16 cellular contexts compared by ENCODE assay signal in the genomic region with DNA sequence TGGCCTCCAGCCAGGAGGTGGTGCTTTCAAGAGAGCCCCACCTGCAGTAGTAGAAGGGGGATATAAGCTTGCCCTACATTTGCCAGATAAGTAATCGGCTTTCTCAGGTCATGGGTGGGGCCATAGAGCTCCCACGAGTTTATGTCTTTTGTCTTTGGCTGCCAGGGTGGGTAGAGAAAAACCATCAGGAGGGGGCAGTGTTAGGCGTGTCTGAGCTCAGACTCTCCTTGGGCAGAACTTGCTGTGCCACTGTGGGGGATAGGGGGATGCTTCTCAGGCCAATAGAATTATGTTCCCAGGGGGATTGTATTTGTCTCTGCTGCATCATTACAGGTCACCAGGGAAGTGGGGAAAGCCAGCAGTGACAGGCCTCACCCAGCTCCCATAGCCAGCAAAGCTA. TPM values are rescaled to one million over a fixed set of nuclear protein-coding genes. Genes with fewer than 3 reads are reported as not detected.
DNase-seq lines count a peak whose midpoint lies in the region; ATAC-seq, FAIRE-seq and TF ChIP-seq lines count a peak whose summit lies in the region.
"Had no signal": no experiment of that assay in that cellular context is flagged by ENCODE, and none has a peak within 500 bp of the region (broad histone marks: within the 10 kb centered on the region; RNA-seq: fewer than 3 reads in every experiment).

No MANE protein-coding gene starts in this region.

- H3K4me3 Mint-ChIP-seq in GM23338: no peak overlapping the region
- no peak overlapping the region for H3K4me3 Mint-ChIP-seq in activated T-helper 17 cell treated with anti-CD3 and anti-CD28 coated beads, Interleukin-2, amount 50 U/mL, for 72 hours
- H3K4me3 Mint-ChIP-seq: CD8-positive, alpha-beta T cell had no signal

- peak; percentile 41; the same call in 2 of the 3 replicates for ATAC-seq in GM23338
- no peak for ATAC-seq in K562
- ATAC-seq in activated T-helper 17 cell treated with anti-CD3 and anti-CD28 coated beads, Interleukin-2, amount 50 U/mL, for 72 hours (replicated peaks): no peak
- ATAC-seq: CD8-positive, alpha-beta T cell; HCT116 had no signal

- peaks cover 49% of the 10 kb centered on the region for H3K9me3 Mint-ChIP-seq in GM23338
- H3K9me3 Mint-ChIP-seq in activated T-helper 17 cell treated with anti-CD3 and anti-CD28 coated beads, Interleukin-2, amount 50 U/mL, for 72 hours: peaks cover 7% of the 10 kb centered on the region

- POLR2A ChIA-PET in K562 (lab: Yijun Ruan, JAX): interaction anchor here (1.0 to 1.2 kb wide), 2 partner anchors 12 to 196 kb away, joined by 3 to 4 read pairs; no protein-coding TSS in a partner anchor

- H3K36me3 Mint-ChIP-seq in GM23338 (ENCODE audit: low read depth): peaks cover 17% of the 10 kb centered on the region
- no peaks in the 10 kb centered on the region for H3K36me3 Mint-ChIP-seq in activated T-helper 17 cell treated with anti-CD3 and anti-CD28 coated beads, Interleukin-2, amount 50 U/mL, for 72 hours (ENCODE audit: low read depth)

- no TSS peak for BruUV-seq in K562 (replicated peaks; lab: Mats Ljungman, UMichigan)

- H3K9ac ChIP-seq in K562 (ENCODE audit: insufficient read depth in 1 of 2, low read depth in 2 of 2, low read length in 2 of 2): no peak overlapping the region

- H4K20me1 ChIP-seq in GM23338 (replicated peaks; ENCODE audit: insufficient read depth): no peaks in the 10 kb centered on the region
- no peaks in the 10 kb centered on the region for H4K20me1 ChIP-seq in K562 (replicated peaks; ENCODE audit: control insufficient read depth, insufficient read depth, low read length)

- TF ChIP-seq POLR2A in K562 (conservative IDR thresholded peaks at IDR 0.05): no peak

- H3K27me3 ChIP-seq in GM23338 (ENCODE audit: insufficient read depth) (no peaks in the 10 kb centered on the region), K562 (ENCODE audit: control insufficient read depth in 2 of 2, insufficient read depth in 2 of 2, low read length in 2 of 2) (no peaks in the 10 kb centered on the region)

- TF ChIP-seq RAD21 in K562 (CRISPR knock-in tag; conservative IDR thresholded peaks at IDR 0.05 in 1 of 2, IDR thresholded peaks at IDR 0.05 in 1 of 2): no peak

- in situ Hi-C loops in K562 (cut with MboI): no loop called here

- DNase-seq in D721Med (ENCODE audit: insufficient read length, low spot score) (no peak), GM23338 (ENCODE audit: low spot score) (peak; percentile 54), NCI-H82 (lab: John Stamatoyannopoulos, UW) (peak; percentile 80), K562 (ENCODE audit: extremely low read depth in 1 of 4, low spot score in 3 of 4) (no peak), DMS79 (lab: John Stamatoyannopoulos, UW) (no peak), NCI-H1930 (lab: John Stamatoyannopoulos, UW) (no peak)
- DNase-seq: CD8-positive, alpha-beta T cell; KG1; NCI-H1092; NCI-H187 treated with DMSO at 0.1 percent for 48 hours; NCI-H524 treated with DMSO at 0.1 percent for 48 hours; T-helper 9 cell had no signal

- H3K9me3 ChIP-seq in K562 (replicated peaks; ENCODE audit: control insufficient read depth, insufficient read depth, low read depth, low read length): 0 out of 2 replicates have a peak, but pooled peaks cover 3% of the 10 kb centered on the region

- no peak for TF ChIP-seq EP300 in K562 (IDR thresholded peaks at IDR 0.05; ENCODE audit: low read length)

- H3K4me3 ChIP-seq in GM23338 (no peak overlapping the region), K562 (no peak overlapping the region)

- peaks cover 4% of the 10 kb centered on the region; the same call in 1 of the 2 replicates for H3K9me2 ChIP-seq in GM23338 (ENCODE audit: insufficient read depth)

- whole genome bisulfite sequencing in K562 (ENCODE audit: insufficient coverage, low coverage, missing lambda C conversion rate): 4% methylated on average over 3 of the region's 3 CpGs

- no peaks in the 10 kb centered on the region; the same call in 1 of the 2 replicates for H3K36me3 ChIP-seq in GM23338 (ENCODE audit: insufficient read depth)
- H3K36me3 ChIP-seq in K562 (ENCODE audit: control insufficient read depth, insufficient read depth, low read length): no peaks in the 10 kb centered on the region

- no peaks in the 10 kb centered on the region for H3F3A ChIP-seq in GM23338 (replicated peaks; ENCODE audit: low read depth)

- H3K27me3 Mint-ChIP-seq in GM23338 (ENCODE audit: insufficient read depth, low read depth, poor library complexity): peaks cover 8% of the 10 kb centered on the region
- peaks cover 16% of the 10 kb centered on the region for H3K27me3 Mint-ChIP-seq in activated T-helper 17 cell treated with anti-CD3 and anti-CD28 coated beads, Interleukin-2, amount 50 U/mL, for 72 hours

- CTCF ChIA-PET in K562 (lab: Yijun Ruan, JAX; ENCODE audit: low intra/inter-chr PET ratio): no interaction called here

- H3K27ac Mint-ChIP-seq in GM23338: no peak overlapping the region
- H3K27ac Mint-ChIP-seq in activated T-helper 17 cell treated with anti-CD3 and anti-CD28 coated beads, Interleukin-2, amount 50 U/mL, for 72 hours: no peak overlapping the region
- H3K27ac Mint-ChIP-seq: CD8-positive, alpha-beta T cell had no signal

- H2AFZ ChIP-seq in GM23338 (peak overlapping the region; percentile 29; the same call in 1 of the 2 replicates), K562 (ENCODE audit: low read depth, low read length) (no peak overlapping the region)

- H3K79me2 ChIP-seq in GM23338 (replicated peaks; ENCODE audit: insufficient read depth) (no peaks in the 10 kb centered on the region), K562 (ENCODE audit: control insufficient read depth, insufficient read depth, low read length) (no peaks in the 10 kb centered on the region)

- H3K27ac ChIP-seq in GM23338 (ENCODE audit: low read depth) (no peak overlapping the region), K562 (ENCODE audit: extremely low read depth, low read depth, low read length) (no peak overlapping the region)
- H3K27ac ChIP-seq: HL-60 had no signal

- H3K4me2 ChIP-seq in GM23338 (no peak overlapping the region), K562 (ENCODE audit: insufficient read depth, low read length) (no peak overlapping the region)

- H3K4me1 ChIP-seq in GM23338 (ENCODE audit: insufficient read depth) (no peaks in the 10 kb centered on the region), K562 (replicated peaks in 1 of 2; ENCODE audit: control insufficient read depth in 2 of 2, insufficient read depth in 2 of 2, low read length in 2 of 2) (no peaks in the 10 kb centered on the region)

- no peak for FAIRE-seq in D721Med (lab: Jason Lieb, UNC)
- FAIRE-seq in K562 (lab: Jason Lieb, UNC): no peak

- intact Hi-C loops in K562 (cut with micrococcal nuclease): no loop called here

- H3K4me1 Mint-ChIP-seq in GM23338: peaks cover 2% of the 10 kb centered on the region; the same call in 1 of the 3 replicates
- peaks cover 11% of the 10 kb centered on the region for H3K4me1 Mint-ChIP-seq in activated T-helper 17 cell treated with anti-CD3 and anti-CD28 coated beads, Interleukin-2, amount 50 U/mL, for 72 hours

- no peaks in the 10 kb centered on the region for H3K9me1 ChIP-seq in K562 (ENCODE audit: control insufficient read depth, insufficient read depth, low read length)

- peak; percentile 18 for TF ChIP-seq CTCF in D721Med (IDR thresholded peaks at IDR 0.05; ENCODE audit: insufficient read depth, missing control alignments)
- peak; percentile 45 to 64 for TF ChIP-seq CTCF in GM23338 (conservative IDR thresholded peaks at IDR 0.05; ENCODE audit: low read depth in 2 of 2)
- no peak for TF ChIP-seq CTCF in K562 (IDR thresholded peaks at IDR 0.05 in 2 of 3, conservative IDR thresholded peaks at IDR 0.05 in 1 of 3; ENCODE audit: insufficient read depth in 2 of 3, low read depth in 1 of 3, low read length in 3 of 3)

RNA-seq across cellular contexts. Expression of a gene that starts 12.3 kb away (rescaled TPM):
- 23.1 and 35.0 TPM in 2 replicates for total RNA-seq in GM23338 (2014; rRNA removed; shearing (Covaris generic))
- polyA plus RNA-seq in GM23338 (2016; fragmentation: Nextera tagmentation; extraction: Ambion mirVana): 134 and 140 TPM in 2 replicates
- total RNA-seq in K562 (2011; cell fraction: chromatin; rRNA removed; ENCODE audit: low replicate concordance): 17.1 and 29.5 TPM in 2 replicates
- total RNA-seq in K562 (2011; cell fraction: nucleolus; rRNA removed): 17.8 and 19.7 TPM in 2 replicates
- total RNA-seq in K562 (2011; cell fraction: nucleoplasm; rRNA removed): 27.8 and 29.4 TPM in 2 replicates
- 70.3 and 81.1 TPM in 2 replicates for total RNA-seq in K562 (2014; rRNA removed)
- 205 and 227 TPM in 2 replicates for total RNA-seq in K562 (2014; rRNA removed; fragmentation: Illumina TruSeq; extraction: Trizol)
- 122 and 132 TPM in 2 replicates for total RNA-seq in K562 (2015; rRNA removed; fragmentation: Illumina TruSeq; extraction: Trizol)
- 106 and 109 TPM in 2 replicates for total RNA-seq in K562 (2021)
- polyA plus RNA-seq in K562 (2011; rRNA removed): 170 and 187 TPM in 2 replicates
- 15.4 and 35.1 TPM in 2 replicates for polyA plus RNA-seq in K562 (2011; cell fraction: cytosol; rRNA removed)
- polyA plus RNA-seq in K562 (2011; cell fraction: nucleus; rRNA removed): 21.0 and 54.5 TPM in 2 replicates
- 140 and 201 TPM in 2 replicates for polyA plus RNA-seq in K562 (2012)
- polyA plus RNA-seq in K562 (2014; fragmentation: Illumina TruSeq; extraction: Trizol): 149 and 204 TPM in 2 replicates
- 100 to 1,000 TPM; 395 to 442 TPM for polyA plus RNA-seq in K562 (2014; fragmentation: Nextera tagmentation; extraction: Ambion mirVana)
- polyA plus RNA-seq in K562 (2014; rRNA removed): 109 and 123 TPM in 2 replicates
- 64.9 and 102 TPM in 2 replicates for polyA minus RNA-seq in K562 (2011; rRNA and poly(A)+ RNA removed)
- 15.6 and 19.8 TPM in 2 replicates for polyA minus RNA-seq in K562 (2011; cell fraction: cytosol; rRNA and poly(A)+ RNA removed)
- polyA minus RNA-seq in K562 (2011; cell fraction: nucleus; rRNA and poly(A)+ RNA removed): 7.7 and 18.4 TPM in 2 replicates
- 10 to 100 TPM; 53.6 to 87.4 TPM for total RNA-seq in activated T-helper 17 cell treated with anti-CD3 and anti-CD28 coated beads, Interleukin-2, amount 50 U/mL, for 72 hours

RNA-seq across cellular contexts. Expression of a gene that starts 46.8 kb away (rescaled TPM):
- 9.4 and 15.6 TPM in 2 replicates for total RNA-seq in GM23338 (2014; rRNA removed; shearing (Covaris generic))
- polyA plus RNA-seq in GM23338 (2016; fragmentation: Nextera tagmentation; extraction: Ambion mirVana): 2.9 and 4.9 TPM in 2 replicates
- not detected in 2 replicates for total RNA-seq in K562 (2011; cell fraction: chromatin; rRNA removed; ENCODE audit: low replicate concordance)
- not detected in 2 replicates for total RNA-seq in K562 (2011; cell fraction: nucleolus; rRNA removed)
- not detected in 2 replicates for total RNA-seq in K562 (2011; cell fraction: nucleoplasm; rRNA removed)
- not detected in 2 replicates for total RNA-seq in K562 (2014; rRNA removed)
- total RNA-seq in K562 (2014; rRNA removed; fragmentation: Illumina TruSeq; extraction: Trizol): under 0.01 TPM in 1 of 2 replicates, not detected in the other
- 0.04 TPM in 1 of 2 replicates, not detected in the other for total RNA-seq in K562 (2015; rRNA removed; fragmentation: Illumina TruSeq; extraction: Trizol)
- total RNA-seq in K562 (2021): 0.02 TPM in 1 of 2 replicates, not detected in the other
- polyA plus RNA-seq in K562 (2011; rRNA removed): 0.01 and 0.03 TPM in 2 replicates
- polyA plus RNA-seq in K562 (2011; cell fraction: cytosol; rRNA removed): 0.01 TPM in 2 replicates
- 0.01 and 0.04 TPM in 2 replicates for polyA plus RNA-seq in K562 (2011; cell fraction: nucleus; rRNA removed)
- 0.01 and 0.06 TPM in 2 replicates for polyA plus RNA-seq in K562 (2012)
- polyA plus RNA-seq in K562 (2014; fragmentation: Illumina TruSeq; extraction: Trizol): 0.03 TPM in 1 of 2 replicates, not detected in the other
- polyA plus RNA-seq in K562 (2014; fragmentation: Nextera tagmentation; extraction: Ambion mirVana): not detected
- 0.01 and 0.03 TPM in 2 replicates for polyA plus RNA-seq in K562 (2014; rRNA removed)
- 0.04 and 0.06 TPM in 2 replicates for polyA minus RNA-seq in K562 (2011; rRNA and poly(A)+ RNA removed)
- polyA minus RNA-seq in K562 (2011; cell fraction: cytosol; rRNA and poly(A)+ RNA removed): not detected in 2 replicates
- polyA minus RNA-seq in K562 (2011; cell fraction: nucleus; rRNA and poly(A)+ RNA removed): under 0.01 and 0.11 TPM in 2 replicates
- total RNA-seq in activated T-helper 17 cell treated with anti-CD3 and anti-CD28 coated beads, Interleukin-2, amount 50 U/mL, for 72 hours: 1 to 10 TPM; 1.7 to 2.1 TPM
- total RNA-seq: MCF 10A had no signal

Comparison
In these comparisons a context has a peak if more than half of its experiments do, and no peak if none do; other contexts are left out.
1. DNase-seq: peak in GM23338 (single experiment) and NCI-H82 (single experiment); none in D721Med (single experiment), K562 (0 of 4), DMS79 (single experiment) and NCI-H1930 (0 of 2).
2. CTCF ChIP-seq: peak in D721Med (single experiment) and GM23338 (2 of 2); none in K562 (0 of 3).